In genomic region chr6:111591370-111591900, GRCh38 we compare ENCODE assay signal across 1 cellular context.
A peak's percentile ranks its signal among the peaks of the same experiment; 100 is the strongest.
TF ChIP-seq lines count a peak whose summit lies in the region.

No MANE protein-coding gene starts in this region.

TF ChIP-seq in K562, 482 proteins besides CTCF, POLR2A, EP300 and RAD21 (continued from another document and continues in another):
- peak in 1 of 2 experiments; percentile 78; a peak in 2 of 4 replicates for TF ChIP-seq ZNF318 (IDR thresholded peaks at IDR 0.05; ENCODE audit: borderline replicate concordance in 1 of 2, low read depth in 1 of 2)
- TF ChIP-seq ZNF639 (CRISPR knock-in tag; conservative IDR thresholded peaks at IDR 0.05 in 1 of 2, IDR thresholded peaks at IDR 0.05 in 1 of 2): no peak
- TF ChIP-seq MTA3 (IDR thresholded peaks at IDR 0.05; ENCODE audit: borderline replicate concordance): peak; percentile 51; the same call in 1 of the 2 replicates
- TF ChIP-seq TFAP4 (CRISPR knock-in tag; IDR thresholded peaks at IDR 0.05; ENCODE audit: borderline replicate concordance): peak; percentile 45; the same call in 1 of the 2 replicates
- TF ChIP-seq ATF1 (CRISPR knock-in tag; IDR thresholded peaks at IDR 0.05): no peak
- peak; percentile 40; the same call in 1 of the 2 replicates for TF ChIP-seq ATF1 (tag; IDR thresholded peaks at IDR 0.05)
- peak; percentile 71; the same call in 1 of the 2 replicates for TF ChIP-seq C11orf30 (IDR thresholded peaks at IDR 0.05; ENCODE audit: low read depth)
- no peak for TF ChIP-seq CHCHD3 (CRISPR knock-in tag; IDR thresholded peaks at IDR 0.05)
- peak; percentile 86 for TF ChIP-seq CEBPG (CRISPR knock-in tag; IDR thresholded peaks at IDR 0.05)
- peak; percentile 88 to 93 for TF ChIP-seq CEBPG (tag; conservative IDR thresholded peaks at IDR 0.05 in 1 of 2, IDR thresholded peaks at IDR 0.05 in 1 of 2)
- TF ChIP-seq NONO (IDR thresholded peaks at IDR 0.05; ENCODE audit: low read depth in 2 of 2, low read length in 1 of 2): no peak
- TF ChIP-seq GTF3C2 (IDR thresholded peaks at IDR 0.05; ENCODE audit: borderline replicate concordance, extremely low read depth, insufficient read length): no peak
- no peak for TF ChIP-seq MAX (CRISPR knock-in tag; IDR thresholded peaks at IDR 0.05)
- no peak for TF ChIP-seq COPS2 (conservative IDR thresholded peaks at IDR 0.05)
- TF ChIP-seq HDAC1 (IDR thresholded peaks at IDR 0.05): peak in 1 of 2 experiments; percentile 83; a peak in 2 of 4 replicates
- peak; percentile 45; the same call in 1 of the 2 replicates for TF ChIP-seq ETV5 (CRISPR knock-in tag; IDR thresholded peaks at IDR 0.05; ENCODE audit: low read depth)
- no peak for TF ChIP-seq CBX3 (IDR thresholded peaks at IDR 0.05; ENCODE audit: borderline replicate concordance in 1 of 2, low read length in 2 of 2)
- no peak for TF ChIP-seq ZNF263 (CRISPR knock-in tag; IDR thresholded peaks at IDR 0.05; ENCODE audit: borderline replicate concordance)
- TF ChIP-seq KDM4B (IDR thresholded peaks at IDR 0.05; ENCODE audit: borderline replicate concordance in 2 of 2, low read depth in 1 of 2): no peak
- TF ChIP-seq E2F8 (IDR thresholded peaks at IDR 0.05; ENCODE audit: low read depth, partially characterized antibody): no peak
- TF ChIP-seq ZNF398 (CRISPR knock-in tag; IDR thresholded peaks at IDR 0.05): no peak
- TF ChIP-seq PYGO2 (tag; IDR thresholded peaks at IDR 0.05): no peak
- peak; percentile 90 for TF ChIP-seq NFIC (IDR thresholded peaks at IDR 0.05)
- no peak for TF ChIP-seq RBM22 (IDR thresholded peaks at IDR 0.05; ENCODE audit: low read depth, low read length, poor library complexity, severe bottlenecking)
- TF ChIP-seq POLR2AphosphoS2 (IDR thresholded peaks at IDR 0.05; ENCODE audit: low read length): no peak
- no peak for TF ChIP-seq ZNF175 (CRISPR knock-in tag; IDR thresholded peaks at IDR 0.05; ENCODE audit: low read depth)
- peak; percentile 39; the same call in 1 of the 2 replicates for TF ChIP-seq CXXC5 (CRISPR knock-in tag; IDR thresholded peaks at IDR 0.05)
- TF ChIP-seq CHAMP1 (IDR thresholded peaks at IDR 0.05): no peak
- TF ChIP-seq ETV1 (tag; conservative IDR thresholded peaks at IDR 0.05; ENCODE audit: low read depth): no peak
- TF ChIP-seq MECOM (CRISPR knock-in tag; IDR thresholded peaks at IDR 0.05): no peak
- TF ChIP-seq ZKSCAN3 (CRISPR knock-in tag; IDR thresholded peaks at IDR 0.05): no peak
